19 cellular contexts compared by ENCODE assay signal in the genomic region with DNA sequence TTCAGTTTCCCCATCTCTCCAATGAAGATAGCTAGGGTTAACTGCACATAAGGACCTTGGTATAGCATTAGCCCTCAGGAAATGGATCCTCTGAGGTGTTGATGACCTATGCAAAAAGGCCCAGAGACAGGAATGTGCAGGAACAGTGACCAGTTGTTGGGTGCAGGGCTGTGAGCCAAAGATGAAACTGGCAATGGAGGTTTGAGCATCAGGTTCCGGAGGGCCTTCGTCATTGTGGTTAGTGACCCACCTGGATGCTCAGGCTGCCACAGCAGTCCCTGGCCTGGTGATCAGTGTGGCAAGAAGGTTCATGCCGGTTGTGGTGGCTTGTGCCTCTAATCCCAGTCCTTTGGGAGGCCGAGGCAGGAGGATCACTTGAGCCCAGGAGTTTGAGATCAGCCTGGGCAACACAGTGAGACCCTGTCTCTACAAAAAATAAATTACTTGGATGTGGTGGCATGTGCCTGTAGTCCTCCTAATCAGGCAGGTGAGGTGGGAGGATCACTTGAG. TPM values are rescaled to one million over a fixed set of nuclear protein-coding genes. Genes with fewer than 3 reads are reported as not detected.
DNase-seq lines count a peak whose midpoint lies in the region; ATAC-seq and TF ChIP-seq lines count a peak whose summit lies in the region.
"Had no signal": no experiment of that assay in that cellular context is flagged by ENCODE, and none has a peak within 500 bp of the region (broad histone marks: within the 10 kb centered on the region; RNA-seq: fewer than 3 reads in every experiment).

No MANE protein-coding gene starts in this region.

- H3K4me3 ChIP-seq in RWPE2 (ENCODE audit: severe bottlenecking), result no peak overlapping the region
- no peak overlapping the region for H3K4me3 ChIP-seq in coronary artery
- no peak overlapping the region for H3K4me3 ChIP-seq in hepatocyte
- H3K4me3 ChIP-seq in sigmoid colon, result no peak overlapping the region
- H3K4me3 ChIP-seq: PC-9 had no signal

- ATAC-seq in RWPE2 (ENCODE audit: low read depth) (no peak), HG03460 (IDR thresholded peaks at IDR 0.05; ENCODE audit: unreplicated experiment) (no peak), GM18873 (IDR thresholded peaks at IDR 0.05; ENCODE audit: low FRiP score, unreplicated experiment) (no peak), HG02970 (IDR thresholded peaks at IDR 0.05; ENCODE audit: low FRiP score, unreplicated experiment) (no peak)

- H2AFZ ChIP-seq in hepatocyte, result no peak overlapping the region
- H2AFZ ChIP-seq: PC-9 had no signal

- no peaks in the 10 kb centered on the region for H4K20me1 ChIP-seq in hepatocyte (ENCODE audit: insufficient read depth, poor library complexity, severe bottlenecking)

- peak; percentile 62 for DNase-seq in RWPE2 (ENCODE audit: low spot score)
- DNase-seq in coronary artery (ENCODE audit: low spot score), result peak; percentile 29
- DNase-seq in hepatocyte (ENCODE audit: low spot score), result no peak
- peak; percentile 24 for DNase-seq in sigmoid colon
- no peak for DNase-seq in DMS 273 (lab: John Stamatoyannopoulos, UW; ENCODE audit: unreplicated experiment)
- DNase-seq: CD4-positive, CD25-positive, alpha-beta regulatory T cell; KG1; NCI-H1092; NCI-H1436 treated with DMSO at 0.1 percent for 48 hours; NCI-H1930; NCI-H2227 treated with DMSO at 0.1 percent for 48 hours; NCI-H510A; PC-9; RPMI8226; SHP77 treated with DMSO at 0.1 percent for 48 hours had no signal

- TF ChIP-seq POLR2A in sigmoid colon (IDR thresholded peaks at IDR 0.05), result no peak

- peaks cover 92% of the 10 kb centered on the region for H3K36me3 ChIP-seq in RWPE2 (ENCODE audit: low read depth)
- peaks cover 7% of the 10 kb centered on the region for H3K36me3 ChIP-seq in hepatocyte (replicated peaks; ENCODE audit: insufficient read depth, low read depth)
- peaks cover 19 to 82% (median 31%) of the 10 kb centered on the region in 4 donors for H3K36me3 ChIP-seq in sigmoid colon

- H3K27me3 ChIP-seq in RWPE2 (ENCODE audit: insufficient read depth, poor library complexity, severe bottlenecking) (no peaks in the 10 kb centered on the region), hepatocyte (no peaks in the 10 kb centered on the region), sigmoid colon (no peaks in the 10 kb centered on the region)

- H3K9me3 ChIP-seq in RWPE2 (ENCODE audit: severe bottlenecking), result no peaks in the 10 kb centered on the region
- H3K9me3 ChIP-seq in hepatocyte (ENCODE audit: low read depth), result no peaks in the 10 kb centered on the region
- H3K9me3 ChIP-seq in sigmoid colon, result no peaks in the 10 kb centered on the region

- 100% methylated on average over 4 of the region's 4 CpGs for WGBS in hepatocyte (ENCODE audit: low lambda C conversion rate, missing lambda C conversion rate)
- 97% methylated on average over 4 of the region's 4 CpGs for WGBS in sigmoid colon, 2 donors

- no peak overlapping the region for H3K27ac ChIP-seq in RWPE2 (ENCODE audit: poor library complexity, severe bottlenecking)
- H3K27ac ChIP-seq in coronary artery, result no peak overlapping the region
- peak overlapping the region; percentile 73 for H3K27ac ChIP-seq in hepatocyte
- no peak overlapping the region for H3K27ac ChIP-seq in sigmoid colon
- H3K27ac ChIP-seq: HL-60, PC-9 had no signal

- intact Hi-C loops in sigmoid colon (cut with DNase I), result no loop called here

- H3K4me1 ChIP-seq in RWPE2 (ENCODE audit: insufficient read depth, poor library complexity, severe bottlenecking), result no peaks in the 10 kb centered on the region
- peaks cover 4% of the 10 kb centered on the region for H3K4me1 ChIP-seq in hepatocyte (ENCODE audit: insufficient read depth)
- peaks cover 0 to 13% (median 8%) of the 10 kb centered on the region in 4 donors for H3K4me1 ChIP-seq in sigmoid colon

- no peak for TF ChIP-seq EP300 in sigmoid colon (IDR thresholded peaks at IDR 0.05)

- H3K4me2 ChIP-seq in hepatocyte, result no peak overlapping the region
- H3K4me2 ChIP-seq: PC-9 had no signal

- H3K9me2 ChIP-seq in hepatocyte (replicated peaks; ENCODE audit: insufficient read depth), result no peaks in the 10 kb centered on the region

- TF ChIP-seq CTCF in RWPE2 (IDR thresholded peaks at IDR 0.05; ENCODE audit: poor library complexity, severe bottlenecking), result no peak
- no peak for TF ChIP-seq CTCF in coronary artery (IDR thresholded peaks at IDR 0.05)
- TF ChIP-seq CTCF in hepatocyte (IDR thresholded peaks at IDR 0.05; ENCODE audit: poor library complexity), result no peak
- no peak for TF ChIP-seq CTCF in sigmoid colon (IDR thresholded peaks at IDR 0.05)

- no peaks in the 10 kb centered on the region for H3K79me2 ChIP-seq in hepatocyte

RNA-seq across cellular contexts. Expression of gene TM9SF4, which starts 43.7 kb away (rescaled TPM):
- total RNA-seq in hepatocyte, result 65.3 and 72.3 TPM in 2 replicates
- polyA plus RNA-seq in hepatocyte, result 86.4 and 87.3 TPM in 2 replicates
- 10 to 100 TPM; 15.3 to 24.0 (median 19.1) TPM for total RNA-seq in sigmoid colon
- polyA plus RNA-seq in sigmoid colon, result 10 to 100 TPM in 1 of 3 donors, 1 to 10 TPM in 2; 6.6 to 38.3 (median 9.0) TPM

RNA-seq across cellular contexts. Expression of gene PLAGL2, which starts 54.3 kb away (rescaled TPM):
- 41.1 and 44.6 TPM in 2 replicates for total RNA-seq in hepatocyte
- polyA plus RNA-seq in hepatocyte, result 31.7 and 39.7 TPM in 2 replicates
- total RNA-seq in sigmoid colon, result 1 to 10 TPM; 3.3 to 5.6 (median 4.6) TPM
- 10 to 100 TPM in 1 of 3 donors, 1 to 10 TPM in 2; 3.0 to 12.5 (median 8.1) TPM for polyA plus RNA-seq in sigmoid colon

RNA-seq across cellular contexts. Expression of gene POFUT1, which starts 54.5 kb away (rescaled TPM):
- total RNA-seq in hepatocyte, result 81.4 and 87.3 TPM in 2 replicates
- polyA plus RNA-seq in hepatocyte, result 39.4 and 42.0 TPM in 2 replicates
- 10 to 100 TPM; 23.5 to 31.6 (median 27.8) TPM for total RNA-seq in sigmoid colon
- 10 to 100 TPM in 2 of 3 donors, 1 to 10 TPM in 1; 7.2 to 25.3 (median 10.6) TPM for polyA plus RNA-seq in sigmoid colon

Comparison
In these comparisons a context has a peak if more than half of its experiments do, and no peak if none do; other contexts are left out.
1. DNase-seq: peak in RWPE2 (single experiment), coronary artery (single experiment) and sigmoid colon (single experiment); none in hepatocyte (single experiment) and DMS 273 (single experiment).